12 cellular contexts compared by ENCODE assay signal in genomic region chr12:31297572-31298509, GRCh38. TPM values are rescaled to one million over a fixed set of nuclear protein-coding genes. Genes with fewer than 3 reads are reported as not detected.
DNase-seq lines count a peak whose midpoint lies in the region; ATAC-seq lines count a peak whose summit lies in the region.
"Had no signal": no experiment of that assay in that cellular context is flagged by ENCODE, and none has a peak within 500 bp of the region (broad histone marks: within the 10 kb centered on the region; RNA-seq: fewer than 3 reads in every experiment).

No MANE protein-coding gene starts in this region.

- H3K27me3 Mint-ChIP-seq in effector memory CD8-positive, alpha-beta T cell = no peaks in the 10 kb centered on the region

- H3K27ac Mint-ChIP-seq in effector memory CD8-positive, alpha-beta T cell = peak overlapping the region; percentile 46 to 80

- peaks cover 8 to 24% of the 10 kb centered on the region in 2 donors for H3K4me1 Mint-ChIP-seq in effector memory CD8-positive, alpha-beta T cell (ENCODE audit: low read depth in 2 of 2)

- no peak for DNase-seq in effector memory CD8-positive, alpha-beta T cell
- DNase-seq in HT-29 (ENCODE audit: low spot score) (no peak), NOMO-1 (lab: John Stamatoyannopoulos, UW; ENCODE audit: unreplicated experiment in 2 of 2) (no peak), Kasumi-1 (lab: John Stamatoyannopoulos, UW) (no peak)
- no peak for DNase-seq in stimulated activated naive CD4-positive, alpha-beta T cell treated with Interleukin-2 at 50 U/mL for 16 hours (lab: John Stamatoyannopoulos, UW)
- DNase-seq: NCI-H2029 treated with DMSO at 0.1 percent for 48 hours, Peyer's patch, spleen had no signal

- peaks cover 44% of the 10 kb centered on the region for H3K36me3 Mint-ChIP-seq in effector memory CD8-positive, alpha-beta T cell (ENCODE audit: insufficient read depth)

- no peak overlapping the region for H3K4me3 Mint-ChIP-seq in effector memory CD8-positive, alpha-beta T cell
- H3K4me3 Mint-ChIP-seq: stimulated activated effector memory CD8-positive, alpha-beta T cell treated with anti-CD3 and anti-CD28 coated beads, Interleukin-12 subunit alpha, Interleukin-12 subunit beta, amount 100 ng/mL, for 72 hours had no signal

- peak; percentile 58 for ATAC-seq in GM18498 (IDR thresholded peaks at IDR 0.05; ENCODE audit: unreplicated experiment)
- peak; percentile 48 for ATAC-seq in GM19397 (IDR thresholded peaks at IDR 0.05; ENCODE audit: unreplicated experiment)
- peak; percentile 50 for ATAC-seq in HG03159 (IDR thresholded peaks at IDR 0.05; ENCODE audit: unreplicated experiment)
- ATAC-seq in effector memory CD8-positive, alpha-beta T cell (replicated peaks) = no peak
- ATAC-seq: stimulated activated effector memory CD8-positive, alpha-beta T cell treated with anti-CD3 and anti-CD28 coated beads, Interleukin-12 subunit alpha, Interleukin-12 subunit beta, amount 100 ng/mL, for 72 hours had no signal

- no peaks in the 10 kb centered on the region for H3K9me3 Mint-ChIP-seq in effector memory CD8-positive, alpha-beta T cell
- H3K9me3 Mint-ChIP-seq: stimulated activated effector memory CD8-positive, alpha-beta T cell treated with anti-CD3 and anti-CD28 coated beads, Interleukin-12 subunit alpha, Interleukin-12 subunit beta, amount 100 ng/mL, for 72 hours had no signal

RNA-seq across cellular contexts. Expression of gene SINHCAF, which starts 28.1 kb away (rescaled TPM):
- total RNA-seq in HT-29 (2014; rRNA removed; shearing (Covaris generic)) = 88.0 and 104 TPM in 2 replicates
